Comparison of ENCODE assay signal across 20 cellular contexts in genomic region chrX:64230123-64230970, GRCh38. TPM values are rescaled to one million over a fixed set of nuclear protein-coding genes. Genes with fewer than 3 reads are reported as not detected.
"Had no signal": no experiment of that assay in that cellular context is flagged by ENCODE, and none has a peak within 500 bp of the region (broad histone marks: within the 10 kb centered on the region; RNA-seq: fewer than 3 reads in every experiment).

ASB12 (minus strand) TSS chrX:64230607; CDS start chrX:64225650, 4,957 bp downstream.

- H3K4me1 ChIP-seq: adrenal gland, prostate gland had no signal

- H3K4me1 Mint-ChIP-seq: neural crest cell; stimulated activated naive CD8-positive, alpha-beta T cell treated with anti-CD3 and anti-CD28 coated beads, Interleukin-15, amount 100 ng/mL, for 72 hours had no signal

- H3K79me2 ChIP-seq: hepatocyte had no signal

- H3K9me3 Mint-ChIP-seq: activated CD4-positive, alpha-beta memory T cell treated with anti-CD3 and anti-CD28 coated beads for 36 hours; activated T-cell treated with anti-CD3 and anti-CD28 coated beads, Interleukin-2, amount 50 U/mL, for 24 hours; type B pancreatic cell had no signal

- H3K4me2 ChIP-seq: hepatocyte had no signal

- H3K36me3 ChIP-seq: adrenal gland, cardiac muscle cell, prostate gland had no signal

- H3K27ac Mint-ChIP-seq: activated CD4-positive, alpha-beta memory T cell treated with anti-CD3 and anti-CD28 coated beads for 36 hours; activated T-cell treated with anti-CD3 and anti-CD28 coated beads, Interleukin-2, amount 50 U/mL, for 24 hours; stimulated activated naive CD8-positive, alpha-beta T cell treated with anti-CD3 and anti-CD28 coated beads, Interleukin-15, amount 100 ng/mL, for 72 hours; type B pancreatic cell had no signal

- H3K9me3 ChIP-seq: adrenal gland, prostate gland had no signal

- H2AFZ ChIP-seq: hepatocyte had no signal

- H3K36me3 Mint-ChIP-seq: type B pancreatic cell had no signal

- DNase-seq: activated CD4-positive, alpha-beta memory T cell treated with anti-CD3 and anti-CD28 coated beads for 36 hours; activated CD4-positive, alpha-beta T cell treated with anti-CD3 and anti-CD28 coated beads for 1 hour; activated effector memory CD4-positive, alpha-beta T cell treated with Interleukin-2 at 50 U/mL for 16 hours; activated naive CD4-positive, alpha-beta T cell treated with anti-CD3 and anti-CD28 coated beads, Interleukin-2, amount 50 U/mL, for 16 hours; activated T-cell treated with anti-CD3 and anti-CD28 coated beads, Interleukin-2, amount 50 U/mL, for 24 hours; adrenal gland; dorsolateral prefrontal cortex; stimulated activated CD4-positive, alpha-beta T cell treated with anti-CD3 and anti-CD28 coated beads, Interleukin-1b, Interleukin-23, amount 100 ng/mL, for 48 hours; stimulated activated naive CD8-positive, alpha-beta T cell treated with anti-CD3 and anti-CD28 coated beads, Interleukin-15, amount 100 ng/mL, for 72 hours; T1000 had no signal

- H3K4me3 Mint-ChIP-seq: activated CD4-positive, alpha-beta memory T cell treated with anti-CD3 and anti-CD28 coated beads for 36 hours; activated T-cell treated with anti-CD3 and anti-CD28 coated beads, Interleukin-2, amount 50 U/mL, for 24 hours; neural crest cell; stimulated activated naive CD8-positive, alpha-beta T cell treated with anti-CD3 and anti-CD28 coated beads, Interleukin-15, amount 100 ng/mL, for 72 hours; type B pancreatic cell had no signal

- H3K4me3 ChIP-seq: adrenal gland, cardiac muscle cell, dorsolateral prefrontal cortex, hepatocyte, prostate gland had no signal

- H3K27ac ChIP-seq: adrenal gland, cardiac muscle cell, dorsolateral prefrontal cortex, hepatocyte, prostate gland had no signal

- ATAC-seq: sciatic nerve; stimulated activated naive CD8-positive, alpha-beta T cell treated with anti-CD3 and anti-CD28 coated beads, Interleukin-15, amount 100 ng/mL, for 72 hours had no signal

- H3K27me3 Mint-ChIP-seq: activated CD4-positive, alpha-beta memory T cell treated with anti-CD3 and anti-CD28 coated beads for 36 hours; stimulated activated naive CD8-positive, alpha-beta T cell treated with anti-CD3 and anti-CD28 coated beads, Interleukin-15, amount 100 ng/mL, for 72 hours; type B pancreatic cell had no signal

- H3K27me3 ChIP-seq: adrenal gland, cardiac muscle cell, hepatocyte had no signal

RNA-seq across cellular contexts. Expression of gene ASB12, which starts in this region (rescaled TPM):
- total RNA-seq: activated CD4-positive, alpha-beta memory T cell treated with anti-CD3 and anti-CD28 coated beads for 36 hours; hepatocyte; kidney epithelial cell; liver; mesenteric fat pad; osteoblast; prostate gland; sciatic nerve had no signal
